Comparison of ENCODE assay signal across 8 cellular contexts in the genomic region with DNA sequence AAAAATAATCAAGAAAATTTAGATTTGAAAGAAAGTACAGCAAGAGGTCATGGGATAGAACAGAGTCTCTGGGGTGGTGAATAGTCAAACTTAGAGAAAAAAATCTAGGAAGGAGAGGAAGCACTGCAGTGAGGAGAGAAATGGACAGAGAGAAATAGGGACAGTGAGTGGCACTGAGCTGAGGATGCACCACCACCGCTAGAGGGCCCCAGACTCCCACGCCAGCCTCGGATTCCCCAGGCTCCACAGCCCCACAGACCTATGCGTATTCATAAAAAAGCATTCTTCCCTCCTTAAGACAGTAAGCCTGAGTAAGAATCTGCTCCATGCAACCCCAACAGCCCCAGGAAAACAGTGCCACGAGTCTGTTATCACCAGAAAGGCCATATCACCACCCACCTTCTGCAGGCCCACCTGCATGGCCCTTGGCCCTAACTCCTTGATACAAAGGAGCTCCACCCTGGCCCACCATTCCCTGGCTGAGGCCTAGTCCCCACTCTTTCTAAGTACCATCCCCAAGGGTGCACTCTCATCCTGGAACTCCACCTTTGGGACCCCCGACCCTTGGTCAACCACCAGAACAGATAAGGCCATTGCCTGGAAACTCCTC.
DNase-seq lines count a peak whose midpoint lies in the region; ATAC-seq and TF ChIP-seq lines count a peak whose summit lies in the region.

No MANE protein-coding gene starts in this region.

- 46 to 50% methylated on average over 6 of the region's 6 CpGs for WGBS in testis, 2 donors

- peaks cover 16% of the 10 kb centered on the region for H3K4me1 ChIP-seq in CD8-positive, alpha-beta memory T cell (ENCODE audit: insufficient read depth, low read length)
- H3K4me1 ChIP-seq in testis = peaks cover 2% of the 10 kb centered on the region

- intact Hi-C loops in activated T-helper 2 cell treated with anti-CD3 and anti-CD28 coated beads, Interferon-gamma antibody, Interleukin-2, Interleukin-4, amounts not matched to agents 10 μg/mL and 5 μg/mL and 100 μg/mL, durations not matched to agents 14 hours and 24 hours and 36 hours (cut with micrococcal nuclease) = loop anchor here (10.0 kb wide), 2 partner anchors 210 to 460 kb away; a partner anchor contains a TSS
- intact Hi-C loops in testis (cut with DNase I; ENCODE audit: low total_unique reads) = no loop called here

- peak; percentile 50 for ATAC-seq in GM19324 (IDR thresholded peaks at IDR 0.05; ENCODE audit: low FRiP score, unreplicated experiment)
- ATAC-seq in HG03460 (IDR thresholded peaks at IDR 0.05; ENCODE audit: unreplicated experiment) = peak; percentile 38

- H3K27ac ChIP-seq in CD8-positive, alpha-beta memory T cell (ENCODE audit: low read depth, low read length) = no peak overlapping the region
- H3K27ac ChIP-seq in testis = no peak overlapping the region

- no peaks in the 10 kb centered on the region for H3K27me3 ChIP-seq in CD8-positive, alpha-beta memory T cell (ENCODE audit: insufficient read depth, low read length, poor library complexity, severe bottlenecking)
- H3K27me3 ChIP-seq in testis = no peaks in the 10 kb centered on the region

- peaks cover 18 to 30% (median 26%) of the 10 kb centered on the region in 3 donors for H3K4me1 Mint-ChIP-seq in CD8-positive, alpha-beta memory T cell
- H3K4me1 Mint-ChIP-seq in activated T-helper 2 cell treated with anti-CD3 and anti-CD28 coated beads, Interferon-gamma antibody, Interleukin-2, Interleukin-4, amounts not matched to agents 10 μg/mL and 5 μg/mL and 100 μg/mL, durations not matched to agents 14 hours and 24 hours and 36 hours (ENCODE audit: low read depth) = peaks cover 29% of the 10 kb centered on the region

- no peak overlapping the region for H3K4me3 ChIP-seq in CD8-positive, alpha-beta memory T cell (ENCODE audit: low read length)
- H3K4me3 ChIP-seq in testis = no peak overlapping the region

- H3K36me3 ChIP-seq in CD8-positive, alpha-beta memory T cell (ENCODE audit: insufficient read depth, low read length) = peaks cover 10% of the 10 kb centered on the region
- H3K36me3 ChIP-seq in testis (ENCODE audit: low read depth, missing control alignments) = no peaks in the 10 kb centered on the region

- H3K36me3 Mint-ChIP-seq in CD8-positive, alpha-beta memory T cell = peaks cover 5 to 32% (median 9%) of the 10 kb centered on the region in 3 donors
- no peaks in the 10 kb centered on the region for H3K36me3 Mint-ChIP-seq in activated T-helper 2 cell treated with anti-CD3 and anti-CD28 coated beads, Interferon-gamma antibody, Interleukin-2, Interleukin-4, amounts not matched to agents 10 μg/mL and 5 μg/mL and 100 μg/mL, durations not matched to agents 14 hours and 24 hours and 36 hours (ENCODE audit: low read depth)

- H3K27me3 Mint-ChIP-seq in CD8-positive, alpha-beta memory T cell = no peaks in the 10 kb centered on the region
- no peaks in the 10 kb centered on the region for H3K27me3 Mint-ChIP-seq in activated T-helper 2 cell treated with anti-CD3 and anti-CD28 coated beads, Interferon-gamma antibody, Interleukin-2, Interleukin-4, amounts not matched to agents 10 μg/mL and 5 μg/mL and 100 μg/mL, durations not matched to agents 14 hours and 24 hours and 36 hours (ENCODE audit: low read depth)

- DNase-seq in CD8-positive, alpha-beta memory T cell = peak; percentile 53 to 80 (median 61)
- DNase-seq in RPMI8226 = peak; percentile 53
- DNase-seq in activated T-helper 2 cell treated with anti-CD3 and anti-CD28 coated beads, Interferon-gamma antibody, Interleukin-2, Interleukin-4, amounts not matched to agents 10 μg/mL and 5 μg/mL and 100 μg/mL, durations not matched to agents 14 hours and 24 hours and 36 hours (ENCODE audit: low spot score) = peak; percentile 63
- peak; percentile 37 for DNase-seq in fibroblast of the conjunctiva (ENCODE audit: low read depth)
- peak; percentile 48 for DNase-seq in occipital lobe (lab: John Stamatoyannopoulos, UW)
- peak; percentile 79 for DNase-seq in testis

- H3K4me3 Mint-ChIP-seq in CD8-positive, alpha-beta memory T cell = peak overlapping the region in 1 of 7 donors; percentile 1
- no peak overlapping the region for H3K4me3 Mint-ChIP-seq in activated T-helper 2 cell treated with anti-CD3 and anti-CD28 coated beads, Interferon-gamma antibody, Interleukin-2, Interleukin-4, amounts not matched to agents 10 μg/mL and 5 μg/mL and 100 μg/mL, durations not matched to agents 14 hours and 24 hours and 36 hours (ENCODE audit: low read depth)

- peak; percentile 49 to 80 (median 74) for TF ChIP-seq CTCF in testis (IDR thresholded peaks at IDR 0.05)

- POLR2A ChIA-PET in CD8-positive, alpha-beta memory T cell (lab: Charles Lee) = interaction anchor here (0.5 kb wide), 1 partner anchor 123 kb away, joined by 3 read pairs; no protein-coding TSS in a partner anchor

- peak overlapping the region in 4 of 8 donors; percentile 5 to 84 (median 62) for H3K27ac Mint-ChIP-seq in CD8-positive, alpha-beta memory T cell
- no peak overlapping the region for H3K27ac Mint-ChIP-seq in activated T-helper 2 cell treated with anti-CD3 and anti-CD28 coated beads, Interferon-gamma antibody, Interleukin-2, Interleukin-4, amounts not matched to agents 10 μg/mL and 5 μg/mL and 100 μg/mL, durations not matched to agents 14 hours and 24 hours and 36 hours

- CTCF ChIA-PET in CD8-positive, alpha-beta memory T cell (lab: Charles Lee) = interaction anchor here (0.7 to 2.0 kb wide), 12 partner anchors 9 to 214 kb away, joined by 3 to 10 read pairs (median 3); a partner anchor contains a TSS

- TF ChIP-seq POLR2A in testis (IDR thresholded peaks at IDR 0.05) = no peak

- H3K9me3 Mint-ChIP-seq in CD8-positive, alpha-beta memory T cell = no peaks in the 10 kb centered on the region
- no peaks in the 10 kb centered on the region for H3K9me3 Mint-ChIP-seq in activated T-helper 2 cell treated with anti-CD3 and anti-CD28 coated beads, Interferon-gamma antibody, Interleukin-2, Interleukin-4, amounts not matched to agents 10 μg/mL and 5 μg/mL and 100 μg/mL, durations not matched to agents 14 hours and 24 hours and 36 hours

- no peaks in the 10 kb centered on the region for H3K9me3 ChIP-seq in CD8-positive, alpha-beta memory T cell (ENCODE audit: low read length)
- H3K9me3 ChIP-seq in testis = no peaks in the 10 kb centered on the region
